Comparison of ENCODE assay signal across 8 cellular contexts in the genomic region with DNA sequence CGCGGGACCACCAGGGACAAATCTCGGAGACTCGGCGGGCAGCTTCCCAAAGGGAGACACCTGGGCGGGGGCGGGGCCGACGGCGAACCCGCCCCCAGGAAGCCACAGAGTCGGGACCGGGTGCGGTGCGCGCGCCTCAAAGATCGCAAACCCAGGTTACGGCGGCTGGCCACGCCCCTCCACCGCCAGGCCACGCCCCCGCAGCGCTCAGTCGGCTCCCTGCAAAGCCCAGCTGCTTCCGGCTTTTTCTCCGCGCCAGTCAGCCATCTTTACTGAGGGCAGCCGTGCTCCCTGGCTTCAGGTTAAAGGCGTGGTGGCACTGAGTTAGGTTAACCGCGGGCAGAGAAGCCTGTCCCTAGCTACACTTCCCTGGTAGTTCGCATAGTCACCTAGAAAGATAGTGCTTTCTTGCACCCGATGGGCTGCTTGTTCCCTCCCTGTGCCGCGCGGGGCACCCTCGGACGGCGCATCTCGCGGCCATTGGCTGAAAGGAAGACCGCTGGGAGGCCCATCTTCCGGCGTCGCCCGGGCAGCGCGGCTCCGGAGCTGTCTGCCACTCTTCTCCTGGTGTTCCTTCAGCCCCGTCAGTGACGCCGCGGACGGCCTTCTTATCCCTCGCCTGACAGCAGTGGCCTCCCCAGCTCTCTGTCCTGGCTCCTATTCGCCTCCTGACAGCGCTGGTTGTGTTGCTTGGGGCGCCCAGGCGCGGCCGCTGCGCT. TPM values are rescaled to one million over a fixed set of nuclear protein-coding genes. Genes with fewer than 3 reads are reported as not detected.
DNase-seq lines count a peak whose midpoint lies in the region; ATAC-seq, FAIRE-seq and TF ChIP-seq lines count a peak whose summit lies in the region.

Gene TBC1D2 (minus strand): TSS at position 72 of the 719 bp plus-strand sequence. CDS start 108 bp downstream, outside the sequence.

- peaks cover 9% of the 10 kb centered on the region for H3K79me2 ChIP-seq in trophoblast cell (ENCODE audit: control insufficient read depth, insufficient read depth, low read length, poor library complexity)

- H3K27ac ChIP-seq in adipose tissue (ENCODE audit: low read depth, low read length) (peak within 1 kb of the TSS; percentile 45), trophoblast cell (ENCODE audit: low read depth, low read length) (peak within 1 kb of the TSS; percentile 77), tibial nerve (peak within 1 kb of the TSS; percentile 89 to 96 (median 92))

- H4K8ac ChIP-seq in trophoblast cell (ENCODE audit: low read depth, low read length) = peak within 1 kb of the TSS; percentile 73

- TF ChIP-seq POLR2A in GM12892 (IDR thresholded peaks at IDR 0.05; ENCODE audit: low read depth, low read length) (peak; percentile 74; the same call in 1 of the 2 replicates), tibial nerve (IDR thresholded peaks at IDR 0.05) (peak; percentile 25 to 41)

- peak within 1 kb of the TSS; percentile 60 for H2BK5ac ChIP-seq in trophoblast cell (ENCODE audit: low read depth, low read length, poor library complexity)

- H3K27me3 ChIP-seq in trophoblast cell (ENCODE audit: insufficient read depth, low read length) = no peaks in the 10 kb centered on the region
- no peaks in the 10 kb centered on the region for H3K27me3 ChIP-seq in tibial nerve

- H2BK120ac ChIP-seq in trophoblast cell (ENCODE audit: insufficient read depth, low read length, poor library complexity) = peak within 1 kb of the TSS; percentile 85

- H3K9me3 ChIP-seq in trophoblast cell (ENCODE audit: insufficient read depth, low read depth, low read length) (no peaks in the 10 kb centered on the region), tibial nerve (no peaks in the 10 kb centered on the region)

- H4K12ac ChIP-seq in trophoblast cell (ENCODE audit: low read depth, low read length) = peak within 1 kb of the TSS; percentile 96

- peak; percentile 81 for FAIRE-seq in GM12892 (lab: Jason Lieb, UNC)

- peak within 1 kb of the TSS; percentile 70 for H3K4me2 ChIP-seq in trophoblast cell (ENCODE audit: low read length)

- H3K18ac ChIP-seq in trophoblast cell (ENCODE audit: low read length) = peak within 1 kb of the TSS; percentile 56

- H2BK12ac ChIP-seq in trophoblast cell (ENCODE audit: low read length) = peak within 1 kb of the TSS; percentile 5

- H3K4me3 ChIP-seq in trophoblast cell (ENCODE audit: low read depth, low read length) (peak within 1 kb of the TSS; percentile 89), tibial nerve (peak within 1 kb of the TSS; percentile 64 to 93 (median 76))

- intact Hi-C loops in cardiac septum (cut with DNase I) = loop anchor here (2.0 to 5.0 kb wide), 2 partner anchors 198 to 333 kb away; partner anchors contain the start of genes NANS and TRMO

- peak within 1 kb of the TSS; percentile 62 for H2AFZ ChIP-seq in trophoblast cell (ENCODE audit: insufficient read depth, low read length, poor library complexity)

- peak; percentile 54 to 84 for TF ChIP-seq EP300 in tibial nerve (IDR thresholded peaks at IDR 0.05)

- TF ChIP-seq CTCF in tibial nerve (IDR thresholded peaks at IDR 0.05) = peak in 3 of 5 experiments; percentile 23 to 49 (median 31)

- WGBS in adipose tissue, 3 donors = 0 to 1% (median 1%) methylated on average over 63 to 64 of the region's 64 CpGs
- WGBS in trophoblast cell (ENCODE audit: extremely low coverage, insufficient coverage, insufficient read length) = no CpG with 5 or more reads among the region's 64 CpGs
- WGBS in tibial nerve, 2 donors = 0 to 1% methylated on average over 25 to 58 of the region's 64 CpGs

- H3K14ac ChIP-seq in trophoblast cell (ENCODE audit: low read length) = peak within 1 kb of the TSS; percentile 40

- H3K4ac ChIP-seq in trophoblast cell (ENCODE audit: low read depth, low read length) = peak within 1 kb of the TSS; percentile 81

- peaks cover 5 to 8% of the 10 kb centered on the region in 2 experiments for H3K4me1 ChIP-seq in trophoblast cell (ENCODE audit: control insufficient read depth in 1 of 2, insufficient read depth in 2 of 2, low read length in 2 of 2)
- peaks cover 0 to 45% (median 9%) of the 10 kb centered on the region in 4 donors for H3K4me1 ChIP-seq in tibial nerve

- peak within 1 kb of the TSS; percentile 75 for H3K9ac ChIP-seq in trophoblast cell (ENCODE audit: low read length)

- no peak within 1 kb of the TSS for H3K23ac ChIP-seq in trophoblast cell (ENCODE audit: low read length)

- no peak within 1 kb of the TSS for H2AK5ac ChIP-seq in trophoblast cell (ENCODE audit: low read length)

- H3K79me1 ChIP-seq in trophoblast cell (ENCODE audit: low read length) = peaks cover 13% of the 10 kb centered on the region

- H3K36me3 ChIP-seq in trophoblast cell (ENCODE audit: control insufficient read depth in 1 of 2, insufficient read depth in 2 of 2, low read length in 2 of 2) (peaks cover 3% of the 10 kb centered on the region in 2 experiments), tibial nerve (peaks cover 0 to 13% (median 0%) of the 10 kb centered on the region in 3 donors)

- peak within 1 kb of the TSS; percentile 78 for H4K91ac ChIP-seq in trophoblast cell (ENCODE audit: low read depth, low read length)

- DNase-seq in GM12892 (ENCODE audit: insufficient read length) (peak; percentile 96), NCI-H1417 treated with DMSO at 0.1 percent for 48 hours (lab: John Stamatoyannopoulos, UW) (peak; percentile 94), SW 1271 (lab: John Stamatoyannopoulos, UW) (peak; percentile 91 to 97), cardiac septum (ENCODE audit: low spot score) (peak; percentile 99), trophoblast cell (peak; percentile 97 to 98), tibial nerve (ENCODE audit: low spot score in 2 of 2) (peak; percentile 92)

- ATAC-seq in HG02840 (IDR thresholded peaks at IDR 0.05; ENCODE audit: low FRiP score, unreplicated experiment) = peak; percentile 88

RNA-seq across cellular contexts. Expression of gene TBC1D2, which starts in this region (rescaled TPM):
- polyA plus RNA-seq in GM12892 (2012; ENCODE audit: missing spikeins) = 0.51 TPM
- 1 to 10 TPM; 2.6 to 6.9 (median 5.7) TPM for polyA plus RNA-seq in adipose tissue
- total RNA-seq in cardiac septum (2.0 TPM), tibial nerve (10 to 100 TPM; 29.9 to 61.8 (median 41.0) TPM)
- polyA plus RNA-seq in trophoblast cell (2013) = 18.4 and 19.5 TPM in 2 replicates

Comparison
In these comparisons a context has a peak if more than half of its experiments do, and no peak if none do; other contexts are left out.
1. Peak in every context shown above with its lines: DNase-seq, ATAC-seq, H3K4me3 ChIP-seq and H3K27ac ChIP-seq.
2. RNA of gene TBC1D2 (total RNA-seq): 29.9 to 61.8 TPM in tibial nerve; 2.0 TPM in cardiac septum (single experiment); every median in the first group is over 10 times any median in the second.